Comparison of ENCODE assay signal across 12 cellular contexts in genomic region chr1:169240449-169241242, GRCh38.
DNase-seq lines count a peak whose midpoint lies in the region; ATAC-seq, FAIRE-seq and TF ChIP-seq lines count a peak whose summit lies in the region.
"Had no signal": no experiment of that assay in that cellular context is flagged by ENCODE, and none has a peak within 500 bp of the region (broad histone marks: within the 10 kb centered on the region; RNA-seq: fewer than 3 reads in every experiment).

No MANE protein-coding gene starts in this region.

- H3K9ac ChIP-seq in OCI-LY3 (ENCODE audit: low read length), result no peak overlapping the region

- no peaks in the 10 kb centered on the region for H3K79me2 ChIP-seq in OCI-LY3 (ENCODE audit: low read length)

- intact Hi-C loops in pancreas (cut with DNase I) (no loop called here), esophagus squamous epithelium (cut with DNase I) (no loop called here)

- H3K27me3 ChIP-seq in OCI-LY3 (ENCODE audit: low read depth, low read length) (no peaks in the 10 kb centered on the region), pancreas (no peaks in the 10 kb centered on the region), esophagus squamous epithelium (no peaks in the 10 kb centered on the region)
- H3K27me3 ChIP-seq: vagina had no signal

- no peaks in the 10 kb centered on the region for H3K36me3 ChIP-seq in OCI-LY3 (replicated peaks; ENCODE audit: low read depth, low read length)
- no peaks in the 10 kb centered on the region for H3K36me3 ChIP-seq in pancreas
- no peaks in the 10 kb centered on the region for H3K36me3 ChIP-seq in esophagus squamous epithelium
- H3K36me3 ChIP-seq: vagina had no signal

- peak; percentile 76 for FAIRE-seq in pancreas (lab: Jason Lieb, UNC)

- H3K27ac ChIP-seq in OCI-LY3 (ENCODE audit: low read length) (no peak overlapping the region), epithelial cell of prostate (peak overlapping the region; percentile 63), pancreas (no peak overlapping the region), esophagus squamous epithelium (no peak overlapping the region)
- H3K27ac ChIP-seq: vagina had no signal

- 15 to 21% methylated on average over 3 of the region's 3 CpGs for WGBS in pancreas, 2 donors
- WGBS in esophagus squamous epithelium, 2 donors, result 15 to 25% methylated on average over 3 of the region's 3 CpGs

- peak overlapping the region; percentile 5 for H3K4me2 ChIP-seq in OCI-LY3 (ENCODE audit: low read length)

- TF ChIP-seq CTCF in OCI-LY3 (IDR thresholded peaks at IDR 0.05; ENCODE audit: low read depth, low read length) (no peak), pancreas (IDR thresholded peaks at IDR 0.05) (no peak), esophagus squamous epithelium (IDR thresholded peaks at IDR 0.05) (no peak)

- no peaks in the 10 kb centered on the region for H3K9me3 ChIP-seq in OCI-LY3 (ENCODE audit: insufficient read depth, low read length)
- no peaks in the 10 kb centered on the region for H3K9me3 ChIP-seq in pancreas
- H3K9me3 ChIP-seq in esophagus squamous epithelium, result no peaks in the 10 kb centered on the region
- H3K9me3 ChIP-seq: vagina had no signal

- no peak for TF ChIP-seq POLR2A in esophagus squamous epithelium (IDR thresholded peaks at IDR 0.05)

- no peak for DNase-seq in activated CD4-positive, CD25-positive, alpha-beta regulatory T cell treated with anti-CD3 and anti-CD28 coated beads, Interleukin-2, amount 50 U/mL, for 72 hours
- DNase-seq in epithelial cell of prostate (ENCODE audit: low read depth, low spot score), result peak; percentile 6
- no peak for DNase-seq in pancreas
- no peak for DNase-seq in esophagus squamous epithelium (lab: John Stamatoyannopoulos, UW)
- DNase-seq in activated CD4-positive, alpha-beta T cell treated with anti-CD3 and anti-CD28 coated beads, Interleukin-2, amount 50 U/mL, for 48 hours, result no peak
- DNase-seq: activated B cell treated with CpG ODN at 0.5 μM for 24 hours; activated effector memory CD4-positive, alpha-beta T cell treated with Interleukin-2 at 50 U/mL for 16 hours; left cardiac atrium had no signal

- H3K4me1 ChIP-seq in OCI-LY3 (ENCODE audit: low read length) (peaks cover 9% of the 10 kb centered on the region), pancreas (peaks cover 11 to 20% (median 11%) of the 10 kb centered on the region in 3 donors), esophagus squamous epithelium (peaks cover 0 to 10% (median 0%) of the 10 kb centered on the region in 3 donors)

- H2AFZ ChIP-seq in OCI-LY3 (ENCODE audit: low read depth, low read length), result no peak overlapping the region

- no peaks in the 10 kb centered on the region for H4K20me1 ChIP-seq in OCI-LY3 (ENCODE audit: insufficient read depth, low read length)

- ATAC-seq in activated CD4-positive, CD25-positive, alpha-beta regulatory T cell treated with anti-CD3 and anti-CD28 coated beads, Interleukin-2, amount 50 U/mL, for 24 hours, result peak; percentile 70 to 74
- ATAC-seq in pancreas (peak in 3 of 4 donors; percentile 25 to 44 (median 38)), HG03378 (IDR thresholded peaks at IDR 0.05; ENCODE audit: unreplicated experiment) (no peak)

- H3K4me3 ChIP-seq in OCI-LY3 (ENCODE audit: low read length) (no peak overlapping the region), pancreas (no peak overlapping the region), esophagus squamous epithelium (no peak overlapping the region)
- H3K4me3 ChIP-seq: vagina had no signal
